9 cellular contexts compared by ENCODE assay signal in the genomic region with DNA sequence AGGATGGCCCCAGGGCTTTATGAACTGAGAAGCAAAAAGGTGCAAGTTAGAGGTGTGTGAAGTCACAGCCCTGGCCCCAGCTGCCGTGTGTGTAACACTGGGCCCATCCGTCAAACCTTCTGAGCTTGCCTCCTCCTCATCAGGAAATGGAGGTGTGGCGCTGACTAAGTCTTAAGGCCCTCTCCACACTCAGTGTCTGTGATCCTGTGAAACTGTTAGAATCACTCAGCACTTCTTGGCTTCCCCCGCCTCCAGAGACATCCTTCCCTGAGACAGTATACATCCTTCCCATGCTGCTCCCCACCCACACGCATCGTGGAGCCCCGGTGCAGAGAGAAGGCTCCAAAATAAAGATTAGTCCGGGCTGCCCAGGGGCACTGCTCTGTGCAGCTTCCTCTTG. TPM values are rescaled to one million over a fixed set of nuclear protein-coding genes. Genes with fewer than 3 reads are reported as not detected.
DNase-seq lines count a peak whose midpoint lies in the region; ATAC-seq and TF ChIP-seq lines count a peak whose summit lies in the region.
"Had no signal": no experiment of that assay in that cellular context is flagged by ENCODE, and none has a peak within 500 bp of the region (broad histone marks: within the 10 kb centered on the region; RNA-seq: fewer than 3 reads in every experiment).

No MANE protein-coding gene starts in this region.

- H4K8ac ChIP-seq in mesendoderm (ENCODE audit: low read depth, low read length) = no peak overlapping the region

- H3K4me1 ChIP-seq in psoas muscle (peaks cover 3% of the 10 kb centered on the region), mesendoderm (ENCODE audit: control insufficient read depth, low read depth, low read length) (peaks cover 2% of the 10 kb centered on the region), esophagus muscularis mucosa (peaks cover 10 to 14% (median 11%) of the 10 kb centered on the region in 4 donors)

- no peak for TF ChIP-seq EP300 in esophagus muscularis mucosa (IDR thresholded peaks at IDR 0.05)

- TF ChIP-seq POLR2A in esophagus muscularis mucosa (IDR thresholded peaks at IDR 0.05; ENCODE audit: low read depth) = no peak

- no peak overlapping the region for H2BK5ac ChIP-seq in mesendoderm (ENCODE audit: low read length)

- H3K4ac ChIP-seq in mesendoderm (ENCODE audit: low read depth, low read length) = no peak overlapping the region

- H3K79me1 ChIP-seq in mesendoderm (ENCODE audit: low read length) = peaks cover 66% of the 10 kb centered on the region

- DNase-seq in GM12864 (ENCODE audit: low read depth) (peak; percentile 13), coronary artery (ENCODE audit: low spot score) (no peak), psoas muscle (no peak), mesendoderm (no peak), esophagus muscularis mucosa (ENCODE audit: extremely low spot score) (no peak), DMS79 (lab: John Stamatoyannopoulos, UW) (no peak)
- DNase-seq in activated CD4-positive, CD25-positive, alpha-beta regulatory T cell treated with anti-CD3 and anti-CD28 coated beads, Interleukin-2, amount 50 U/mL, for 16 hours (ENCODE audit: low read depth, low spot score) = peak; percentile 31
- DNase-seq in stimulated activated CD4-positive, alpha-beta T cell treated with anti-CD3 and anti-CD28 coated beads, Interleukin-2, amount 100 ng/mL, for 4 hours (ENCODE audit: low read depth) = peak; percentile 45
- DNase-seq: NCI-H2107 had no signal

- no peak for ATAC-seq in psoas muscle

- H3K27ac ChIP-seq in coronary artery (peak overlapping the region; percentile 1 to 65), psoas muscle (no peak overlapping the region), mesendoderm (ENCODE audit: low read depth, low read length) (no peak overlapping the region), esophagus muscularis mucosa (replicated peaks in 1 of 4) (no peak overlapping the region)

- no peaks in the 10 kb centered on the region for H3K27me3 ChIP-seq in psoas muscle (ENCODE audit: insufficient read depth in 3 of 3, low read length in 2 of 3)
- no peaks in the 10 kb centered on the region for H3K27me3 ChIP-seq in mesendoderm (ENCODE audit: insufficient read depth, low read length, poor library complexity)
- H3K27me3 ChIP-seq in esophagus muscularis mucosa = no peaks in the 10 kb centered on the region

- H2AK5ac ChIP-seq in mesendoderm (ENCODE audit: low read length) = no peak overlapping the region

- no peak overlapping the region for H2BK120ac ChIP-seq in mesendoderm (ENCODE audit: low read depth, low read length)

- intact Hi-C loops in psoas muscle (cut with DNase I) (no loop called here), esophagus muscularis mucosa (cut with DNase I) (no loop called here)

- H3K36me3 ChIP-seq in psoas muscle (ENCODE audit: insufficient read depth in 1 of 2, low read depth in 1 of 2) (no peaks in the 10 kb centered on the region), mesendoderm (ENCODE audit: control insufficient read depth, insufficient read depth, low read length) (peaks cover 4% of the 10 kb centered on the region), esophagus muscularis mucosa (no peaks in the 10 kb centered on the region)

- H3K4me3 ChIP-seq in GM12864 (ENCODE audit: low read depth, low read length) (no peak overlapping the region), coronary artery (no peak overlapping the region), psoas muscle (no peak overlapping the region), mesendoderm (ENCODE audit: low read length) (no peak overlapping the region), esophagus muscularis mucosa (no peak overlapping the region)

- H3K9ac ChIP-seq in mesendoderm (ENCODE audit: low read length) = no peak overlapping the region

- H3K79me2 ChIP-seq in mesendoderm (ENCODE audit: control insufficient read depth, insufficient read depth, low read length) = peaks cover 26% of the 10 kb centered on the region

- WGBS in psoas muscle, 3 donors = 73 to 79% (median 76%) methylated on average over 8 of the region's 8 CpGs
- no CpG with 5 or more reads among the region's 8 CpGs for WGBS in mesendoderm (ENCODE audit: extremely low coverage, insufficient coverage, low lambda C conversion rate)
- WGBS in esophagus muscularis mucosa = 81% methylated on average over 7 of the region's 8 CpGs

- H4K5ac ChIP-seq in mesendoderm (ENCODE audit: low read length) = no peak overlapping the region

- H3K56ac ChIP-seq in mesendoderm (ENCODE audit: low read length) = no peak overlapping the region

- H3K23ac ChIP-seq in mesendoderm (ENCODE audit: low read length) = no peak overlapping the region

- H3K9me3 ChIP-seq in psoas muscle = no peaks in the 10 kb centered on the region
- no peaks in the 10 kb centered on the region for H3K9me3 ChIP-seq in esophagus muscularis mucosa

- no peak for TF ChIP-seq CTCF in GM12864 (IDR thresholded peaks at IDR 0.05; ENCODE audit: low read depth, low read length, missing control alignments)
- TF ChIP-seq CTCF in coronary artery (IDR thresholded peaks at IDR 0.05) = no peak
- TF ChIP-seq CTCF in psoas muscle (IDR thresholded peaks at IDR 0.05) = no peak
- TF ChIP-seq CTCF in esophagus muscularis mucosa (IDR thresholded peaks at IDR 0.05) = no peak

- H3K18ac ChIP-seq in mesendoderm (ENCODE audit: low read length) = no peak overlapping the region

- H3K4me2 ChIP-seq in mesendoderm (ENCODE audit: low read length) = no peak overlapping the region

- H2BK15ac ChIP-seq in mesendoderm (replicated peaks; ENCODE audit: low read depth) = no peak overlapping the region

RNA-seq across cellular contexts. Expression of a gene that starts 33.3 kb away (rescaled TPM):
- total RNA-seq in psoas muscle (1 to 10 TPM in 2 of 4 donors, under 1 TPM in 2; 0.79 to 2.4 (median 1.1) TPM), esophagus muscularis mucosa (1 to 10 TPM in 3 of 4 donors, under 1 TPM in 1; 0.83 to 6.0 (median 1.9) TPM)
- polyA plus RNA-seq in psoas muscle = 1 to 10 TPM in 1 of 3 donors, under 1 TPM in 2; 0.17 to 1.2 (median 0.94) TPM
- polyA plus RNA-seq in mesendoderm (2013, experiment 1 of 2) = 54.5 TPM
- 55.5 TPM for polyA plus RNA-seq in mesendoderm (2013, experiment 2 of 2)

RNA-seq across cellular contexts. Expression of a gene that starts 56.2 kb away (rescaled TPM):
- total RNA-seq in psoas muscle (10 to 100 TPM; 15.9 to 33.6 (median 26.4) TPM), esophagus muscularis mucosa (10 to 100 TPM; 28.2 to 37.6 (median 32.7) TPM)
- polyA plus RNA-seq in psoas muscle = 100 to 1,000 TPM in 1 of 3 donors, 10 to 100 TPM in 2; 47.2 to 103 (median 59.2) TPM
- 159 TPM for polyA plus RNA-seq in mesendoderm (2013, experiment 1 of 2)
- 156 TPM for polyA plus RNA-seq in mesendoderm (2013, experiment 2 of 2)

Comparison
In these comparisons a context has a peak if more than half of its experiments do, and no peak if none do; other contexts are left out.
1. DNase-seq: peak in GM12864 (single experiment), activated CD4-positive, CD25-positive, alpha-beta regulatory T cell treated with anti-CD3 and anti-CD28 coated beads, Interleukin-2, amount 50 U/mL, for 16 hours (single experiment) and stimulated activated CD4-positive, alpha-beta T cell treated with anti-CD3 and anti-CD28 coated beads, Interleukin-2, amount 100 ng/mL, for 4 hours (single experiment); none in coronary artery (single experiment), psoas muscle (0 of 2), mesendoderm (single experiment), esophagus muscularis mucosa (single experiment) and DMS79 (single experiment).
2. H3K27ac ChIP-seq: peak in coronary artery (2 of 2); none in psoas muscle (single experiment), mesendoderm (single experiment) and esophagus muscularis mucosa (0 of 4).